ENCODE assay signal across 10 cellular contexts in the genomic region with DNA sequence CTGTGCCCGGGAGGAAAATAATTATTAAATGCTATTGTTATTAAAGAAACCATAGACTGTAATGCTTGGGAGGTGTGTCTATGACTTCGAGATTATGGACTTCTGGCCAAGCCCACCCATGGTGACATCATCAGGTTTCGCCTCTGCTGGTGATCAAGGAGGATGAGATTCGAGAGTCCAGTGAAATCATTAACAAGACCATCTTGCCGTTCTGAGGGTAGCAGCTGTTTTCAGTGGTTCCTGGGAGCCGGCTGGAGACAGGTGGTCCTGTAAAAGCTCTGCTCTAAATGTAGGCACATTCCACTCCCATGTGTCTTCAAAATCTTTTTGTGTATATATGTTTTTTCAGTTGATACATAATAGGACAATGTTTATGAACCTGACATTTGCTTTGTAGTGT. TPM values are rescaled to one million over a fixed set of nuclear protein-coding genes. Genes with fewer than 3 reads are reported as not detected.
A peak's percentile ranks its signal among the peaks of the same experiment; 100 is the strongest.
DNase-seq lines count a peak whose midpoint lies in the region; ATAC-seq, FAIRE-seq and TF ChIP-seq lines count a peak whose summit lies in the region.
"Not testable (repeated sequence)": the region's sequence is repeated elsewhere in the genome, so short reads cannot be mapped to it uniquely, and the experiment has no call there.
"Had no signal": no experiment of that assay in that cellular context is flagged by ENCODE, and none has a peak within 500 bp of the region (broad histone marks: within the 10 kb centered on the region; RNA-seq: fewer than 3 reads in every experiment).

No MANE protein-coding gene starts in this region.

- TF ChIP-seq POLR2A in K562 (conservative IDR thresholded peaks at IDR 0.05): not testable (repeated sequence)

- not testable (repeated sequence) for H3K4me3 ChIP-seq in K562

- not testable (repeated sequence) for H3K9me1 ChIP-seq in K562 (ENCODE audit: control insufficient read depth, insufficient read depth, low read length)

- H3K27me3 ChIP-seq in K562 (ENCODE audit: control insufficient read depth in 2 of 2, insufficient read depth in 2 of 2, low read length in 2 of 2): not testable (repeated sequence)

- not testable (repeated sequence) for FAIRE-seq in K562 (lab: Jason Lieb, UNC)

- TF ChIP-seq RAD21 in K562 (CRISPR knock-in tag; conservative IDR thresholded peaks at IDR 0.05 in 1 of 2, IDR thresholded peaks at IDR 0.05 in 1 of 2): not testable (repeated sequence)

- in situ Hi-C loops in K562 (cut with MboI): not testable (repeated sequence)

- 10% methylated on average over 5 of the region's 6 CpGs for WGBS in K562 (ENCODE audit: insufficient coverage, low coverage, missing lambda C conversion rate)

- CTCF ChIA-PET in K562 (lab: Yijun Ruan, JAX; ENCODE audit: low intra/inter-chr PET ratio): not testable (repeated sequence)

- H2AFZ ChIP-seq in K562 (ENCODE audit: low read depth, low read length): 0 out of 2 replicates have a peak overlapping the region, but pooled peaks have one; percentile 39

- H3K36me3 ChIP-seq in K562 (ENCODE audit: control insufficient read depth, insufficient read depth, low read length): not testable (repeated sequence)

- H3K79me2 ChIP-seq in K562 (ENCODE audit: control insufficient read depth, insufficient read depth, low read length): not testable (repeated sequence)

- not testable (repeated sequence) for H4K20me1 ChIP-seq in K562 (replicated peaks; ENCODE audit: control insufficient read depth, insufficient read depth, low read length)

- POLR2A ChIA-PET in K562 (lab: Yijun Ruan, JAX): not testable (repeated sequence)

- not testable (repeated sequence) for H3K4me2 ChIP-seq in K562 (ENCODE audit: insufficient read depth, low read length)

- intact Hi-C loops in K562 (cut with micrococcal nuclease): not testable (repeated sequence)

- not testable (repeated sequence) for TF ChIP-seq EP300 in K562 (IDR thresholded peaks at IDR 0.05; ENCODE audit: low read length)

- H3K27ac ChIP-seq in K562 (ENCODE audit: extremely low read depth, low read depth, low read length): not testable (repeated sequence)

- ATAC-seq in K562: not testable (repeated sequence)

- BruUV-seq in K562 (replicated peaks; lab: Mats Ljungman, UMichigan): not testable (repeated sequence)

- not testable (repeated sequence) for H3K4me1 ChIP-seq in K562 (replicated peaks in 1 of 2; ENCODE audit: control insufficient read depth in 2 of 2, insufficient read depth in 2 of 2, low read length in 2 of 2)

- H3K9me3 ChIP-seq in K562 (replicated peaks; ENCODE audit: control insufficient read depth, insufficient read depth, low read depth, low read length): not testable (repeated sequence)

- not testable (repeated sequence) for H3K9ac ChIP-seq in K562 (ENCODE audit: insufficient read depth in 1 of 2, low read depth in 2 of 2, low read length in 2 of 2)

- DNase-seq in LHCN-M2 (ENCODE audit: low read depth): peak; percentile 22
- peak; percentile 3 for DNase-seq in NCI-H82 (lab: John Stamatoyannopoulos, UW)
- not testable (repeated sequence) for DNase-seq in K562 (ENCODE audit: extremely low read depth in 1 of 4, low spot score in 3 of 4)
- peak; percentile 52 for DNase-seq in myocyte (ENCODE audit: low read depth)

- not testable (repeated sequence) for TF ChIP-seq CTCF in K562 (IDR thresholded peaks at IDR 0.05 in 2 of 3, conservative IDR thresholded peaks at IDR 0.05 in 1 of 3; ENCODE audit: insufficient read depth in 2 of 3, low read depth in 1 of 3, low read length in 3 of 3)

TF ChIP-seq in K562, 482 proteins besides CTCF, POLR2A, EP300 and RAD21:
- peak; percentile 48; the same call in 1 of the 2 replicates for TF ChIP-seq ATF3 (IDR thresholded peaks at IDR 0.05)
- not testable (repeated sequence) for TF ChIP-seq ATF3 (CRISPR knock-in tag; conservative IDR thresholded peaks at IDR 0.05)
TF ChIP-seq in K562: peak in this region for 1; not testable (repeated sequence) for 481.

RNA-seq across cellular contexts. Expression of gene SSX3, which starts 2.8 kb away (rescaled TPM):
- not detected in 2 replicates for total RNA-seq in LHCN-M2 (2014; rRNA removed)
- not detected for polyA plus RNA-seq in LHCN-M2 (2012)
- total RNA-seq in K562 (2011; cell fraction: chromatin; rRNA removed; ENCODE audit: low replicate concordance): 15.1 and 65.2 TPM in 2 replicates
- 7.7 and 22.9 TPM in 2 replicates for total RNA-seq in K562 (2011; cell fraction: nucleolus; rRNA removed)
- total RNA-seq in K562 (2011; cell fraction: nucleoplasm; rRNA removed): 32.1 and 39.5 TPM in 2 replicates
- total RNA-seq in K562 (2014; rRNA removed): 50.2 and 55.2 TPM in 2 replicates
- total RNA-seq in K562 (2014; rRNA removed; fragmentation: Illumina TruSeq; extraction: Trizol): 75.8 and 80.7 TPM in 2 replicates
- total RNA-seq in K562 (2015; rRNA removed; fragmentation: Illumina TruSeq; extraction: Trizol): 82.6 and 86.6 TPM in 2 replicates
- 37.4 and 38.2 TPM in 2 replicates for total RNA-seq in K562 (2021)
- polyA plus RNA-seq in K562 (2011; rRNA removed): 0.62 and 3.5 TPM in 2 replicates
- polyA plus RNA-seq in K562 (2011; cell fraction: cytosol; rRNA removed): 0.52 and 0.63 TPM in 2 replicates
- polyA plus RNA-seq in K562 (2011; cell fraction: nucleus; rRNA removed): 2.0 and 11.8 TPM in 2 replicates
- 40.4 and 85.3 TPM in 2 replicates for polyA plus RNA-seq in K562 (2012)
- 67.2 and 72.4 TPM in 2 replicates for polyA plus RNA-seq in K562 (2014; fragmentation: Illumina TruSeq; extraction: Trizol)
- 10 to 100 TPM; 40.1 to 48.2 TPM for polyA plus RNA-seq in K562 (2014; fragmentation: Nextera tagmentation; extraction: Ambion mirVana)
- 79.7 and 100 TPM in 2 replicates for polyA plus RNA-seq in K562 (2014; rRNA removed)
- 0.18 and 1.4 TPM in 2 replicates for polyA minus RNA-seq in K562 (2011; rRNA and poly(A)+ RNA removed)
- polyA minus RNA-seq in K562 (2011; cell fraction: cytosol; rRNA and poly(A)+ RNA removed): not detected in 2 replicates
- 0.33 and 1.3 TPM in 2 replicates for polyA minus RNA-seq in K562 (2011; cell fraction: nucleus; rRNA and poly(A)+ RNA removed)
- not detected in 2 replicates for total RNA-seq in myocyte
- not detected for polyA plus RNA-seq in myocyte (2012)
- total RNA-seq: CD4-positive, alpha-beta memory T cell; CD4-positive, CD25-positive, alpha-beta regulatory T cell; CD8-positive, alpha-beta memory T cell had no signal
- polyA plus RNA-seq: AG04450; CD14-positive monocyte; CD4-positive, alpha-beta memory T cell; CD4-positive, CD25-positive, alpha-beta regulatory T cell; CD8-positive, alpha-beta memory T cell had no signal

RNA-seq across cellular contexts. Expression of gene SSX4, which starts 24.1 kb away (rescaled TPM):
- total RNA-seq in LHCN-M2 (2014; rRNA removed) (not detected in 2 replicates), K562 (2014; rRNA removed) (6.1 and 6.3 TPM in 2 replicates), K562 (2014; rRNA removed; fragmentation: Illumina TruSeq; extraction: Trizol) (2.4 TPM in 1 of 2 replicates, not detected in the other), K562 (2015; rRNA removed; fragmentation: Illumina TruSeq; extraction: Trizol) (3.6 and 6.2 TPM in 2 replicates), K562 (2021) (3.0 TPM in 2 replicates), myocyte (0.64 and 0.78 TPM in 2 replicates)
- polyA plus RNA-seq in LHCN-M2 (2012): not detected
- not detected in 2 replicates for total RNA-seq in K562 (2011; cell fraction: chromatin; rRNA removed; ENCODE audit: low replicate concordance)
- not detected in 2 replicates for total RNA-seq in K562 (2011; cell fraction: nucleolus; rRNA removed)
- total RNA-seq in K562 (2011; cell fraction: nucleoplasm; rRNA removed): 0.44 TPM in 1 of 2 replicates, not detected in the other
- polyA plus RNA-seq in K562 (2011; rRNA removed) (0.29 and 0.72 TPM in 2 replicates), K562 (2014; fragmentation: Illumina TruSeq; extraction: Trizol) (3.4 and 9.8 TPM in 2 replicates), K562 (2014; fragmentation: Nextera tagmentation; extraction: Ambion mirVana) (1 to 10 TPM; 2.9 to 5.9 TPM), K562 (2014; rRNA removed) (4.2 and 7.5 TPM in 2 replicates)
- polyA plus RNA-seq in K562 (2011; cell fraction: cytosol; rRNA removed): 0.30 and 1.0 TPM in 2 replicates
- polyA plus RNA-seq in K562 (2011; cell fraction: nucleus; rRNA removed): 0.35 TPM in 1 of 2 replicates, not detected in the other
- 3.6 TPM in 1 of 2 replicates, not detected in the other for polyA plus RNA-seq in K562 (2012)
- polyA minus RNA-seq in K562 (2011; rRNA and poly(A)+ RNA removed): 0.56 and 0.66 TPM in 2 replicates
- not detected in 2 replicates for polyA minus RNA-seq in K562 (2011; cell fraction: cytosol; rRNA and poly(A)+ RNA removed)
- not detected in 2 replicates for polyA minus RNA-seq in K562 (2011; cell fraction: nucleus; rRNA and poly(A)+ RNA removed)
- polyA plus RNA-seq in myocyte (2012): not detected
- total RNA-seq: A673; CD4-positive, alpha-beta memory T cell; CD4-positive, CD25-positive, alpha-beta regulatory T cell; CD8-positive, alpha-beta memory T cell had no signal
- polyA plus RNA-seq: AG04450; CD14-positive monocyte; CD4-positive, alpha-beta memory T cell; CD4-positive, CD25-positive, alpha-beta regulatory T cell; CD8-positive, alpha-beta memory T cell had no signal

RNA-seq across cellular contexts. Expression of gene SSX4B, which starts 52.5 kb away (rescaled TPM):
- total RNA-seq in LHCN-M2 (2014; rRNA removed) (not detected in 2 replicates), K562 (2014; rRNA removed) (not detected in 2 replicates), K562 (2014; rRNA removed; fragmentation: Illumina TruSeq; extraction: Trizol) (4.9 and 8.3 TPM in 2 replicates), K562 (2015; rRNA removed; fragmentation: Illumina TruSeq; extraction: Trizol) (4.2 and 6.0 TPM in 2 replicates), K562 (2021) (3.0 TPM in 2 replicates), myocyte (0.64 and 0.78 TPM in 2 replicates)
- not detected for polyA plus RNA-seq in LHCN-M2 (2012)
- not detected in 2 replicates for total RNA-seq in K562 (2011; cell fraction: chromatin; rRNA removed; ENCODE audit: low replicate concordance)
- not detected in 2 replicates for total RNA-seq in K562 (2011; cell fraction: nucleolus; rRNA removed)
- 0.44 TPM in 1 of 2 replicates, not detected in the other for total RNA-seq in K562 (2011; cell fraction: nucleoplasm; rRNA removed)
- polyA plus RNA-seq in K562 (2011; rRNA removed) (0.29 and 0.72 TPM in 2 replicates), K562 (2014; fragmentation: Illumina TruSeq; extraction: Trizol) (10.0 TPM in 1 of 2 replicates, not detected in the other), K562 (2014; fragmentation: Nextera tagmentation; extraction: Ambion mirVana) (1 to 10 TPM; 7.0 to 8.8 TPM), K562 (2014; rRNA removed) (4.2 TPM in 1 of 2 replicates, not detected in the other)
- 0.30 and 1.0 TPM in 2 replicates for polyA plus RNA-seq in K562 (2011; cell fraction: cytosol; rRNA removed)
- 0.35 TPM in 1 of 2 replicates, not detected in the other for polyA plus RNA-seq in K562 (2011; cell fraction: nucleus; rRNA removed)
- polyA plus RNA-seq in K562 (2012): 6.7 and 27.6 TPM in 2 replicates
- polyA minus RNA-seq in K562 (2011; rRNA and poly(A)+ RNA removed): 0.66 TPM in 1 of 2 replicates, not detected in the other
- polyA minus RNA-seq in K562 (2011; cell fraction: cytosol; rRNA and poly(A)+ RNA removed): not detected in 2 replicates
- not detected in 2 replicates for polyA minus RNA-seq in K562 (2011; cell fraction: nucleus; rRNA and poly(A)+ RNA removed)
- polyA plus RNA-seq in myocyte (2012): 0.16 TPM
- total RNA-seq: A673; CD4-positive, alpha-beta memory T cell; CD4-positive, CD25-positive, alpha-beta regulatory T cell; CD8-positive, alpha-beta memory T cell had no signal
- polyA plus RNA-seq: AG04450; CD14-positive monocyte; CD4-positive, alpha-beta memory T cell; CD4-positive, CD25-positive, alpha-beta regulatory T cell; CD8-positive, alpha-beta memory T cell had no signal
